Comparison of ENCODE assay signal across 31 cellular contexts in the genomic region with DNA sequence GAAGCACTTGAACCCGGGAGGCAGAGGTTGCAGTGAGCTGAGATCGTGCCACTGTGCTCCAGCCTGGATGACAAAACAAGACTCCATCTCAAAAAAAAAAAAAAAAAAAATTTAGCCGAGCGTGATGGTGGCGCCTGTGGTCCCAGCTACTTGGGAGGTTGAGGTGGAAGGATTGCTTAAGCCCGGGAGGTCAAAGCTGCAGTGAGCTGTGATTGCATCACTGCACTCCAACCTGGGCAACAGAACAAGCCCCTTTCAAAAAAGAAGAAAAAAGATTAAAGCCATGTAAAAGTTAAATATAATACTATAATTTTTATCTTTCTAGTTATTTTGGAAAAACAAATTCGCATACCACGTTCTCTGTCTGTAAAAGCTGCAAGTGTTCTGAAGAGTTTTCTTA.
"Had no signal": no experiment of that assay in that cellular context is flagged by ENCODE, and none has a peak within 500 bp of the region (broad histone marks: within the 10 kb centered on the region; RNA-seq: fewer than 3 reads in every experiment).

No MANE protein-coding gene starts in this region.

- ATAC-seq: natural killer cell; psoas muscle; right cardiac atrium; sciatic nerve; stimulated activated memory B cell treated with anti-CD40 and anti-IgM and Interleukin-4, amounts not matched to agents 10 μg/mL and 1 μg/mL and 100 μg/mL, for 72 hours; stimulated activated naive CD8-positive, alpha-beta T cell treated with anti-CD3 and anti-CD28 coated beads, Interleukin-15, amount 100 ng/mL, for 72 hours; stimulated activated naive CD8-positive, alpha-beta T cell treated with anti-CD3 and anti-CD28 coated beads, Interleukin-15, Interleukin-2, amounts not matched to agents 100 U/mL and 50 U/mL, for 24 hours; upper lobe of right lung had no signal

- H3K9me3 Mint-ChIP-seq: natural killer cell; nephron; neural progenitor cell; stimulated activated memory B cell treated with anti-CD40 and anti-IgM and Interleukin-4, amounts not matched to agents 10 μg/mL and 1 μg/mL and 100 μg/mL, for 72 hours; stimulated activated naive CD8-positive, alpha-beta T cell treated with anti-CD3 and anti-CD28 coated beads, Interleukin-15, amount 100 ng/mL, for 72 hours; type B pancreatic cell had no signal

- H3K27me3 Mint-ChIP-seq: progenitor cell of endocrine pancreas; stimulated activated memory B cell treated with anti-CD40 and anti-IgM and Interleukin-4, amounts not matched to agents 10 μg/mL and 1 μg/mL and 100 μg/mL, for 72 hours; stimulated activated naive CD8-positive, alpha-beta T cell treated with anti-CD3 and anti-CD28 coated beads, Interleukin-15, amount 100 ng/mL, for 72 hours; type B pancreatic cell had no signal

- H3K27me3 ChIP-seq: neural progenitor cell, ovary, spleen, suprapubic skin, testis, tibial artery, transverse colon, upper lobe of right lung, uterus had no signal

- H3K4me1 Mint-ChIP-seq: natural killer cell; nephron; neural progenitor cell; stimulated activated memory B cell treated with anti-CD40 and anti-IgM and Interleukin-4, amounts not matched to agents 10 μg/mL and 1 μg/mL and 100 μg/mL, for 72 hours; stimulated activated naive CD8-positive, alpha-beta T cell treated with anti-CD3 and anti-CD28 coated beads, Interleukin-15, amount 100 ng/mL, for 72 hours had no signal

- H3K4me1 ChIP-seq: neural progenitor cell, parathyroid adenoma, psoas muscle, spleen, suprapubic skin, testis, tibial artery, transverse colon, upper lobe of right lung, uterus had no signal

- H3K27ac Mint-ChIP-seq: natural killer cell; nephron; neural progenitor cell; progenitor cell of endocrine pancreas; stimulated activated memory B cell treated with anti-CD40 and anti-IgM and Interleukin-4, amounts not matched to agents 10 μg/mL and 1 μg/mL and 100 μg/mL, for 72 hours; type B pancreatic cell had no signal

- H3K27ac ChIP-seq: neural progenitor cell, ovary, parathyroid adenoma, psoas muscle, skin epidermis, spleen, suprapubic skin, testis, tibial artery, transverse colon, upper lobe of right lung, uterus had no signal

- H3K36me3 ChIP-seq: ovary, uterus had no signal

- H3K4me3 Mint-ChIP-seq: natural killer cell; nephron; neural progenitor cell; stimulated activated memory B cell treated with anti-CD40 and anti-IgM and Interleukin-4, amounts not matched to agents 10 μg/mL and 1 μg/mL and 100 μg/mL, for 72 hours; stimulated activated naive CD8-positive, alpha-beta T cell treated with anti-CD3 and anti-CD28 coated beads, Interleukin-15, amount 100 ng/mL, for 72 hours; type B pancreatic cell had no signal

- H3K9ac ChIP-seq: neural progenitor cell, parathyroid adenoma had no signal

- H3K9me3 ChIP-seq: ovary, psoas muscle, spleen, suprapubic skin, testis, tibial artery, transverse colon, upper lobe of right lung, uterus had no signal

- H3K79me2 ChIP-seq: parathyroid adenoma had no signal

- H3K36me3 Mint-ChIP-seq: natural killer cell had no signal

- H3K4me3 ChIP-seq: neural progenitor cell, ovary, psoas muscle, skin epidermis, smooth muscle cell, spleen, suprapubic skin, testis, tibial artery, transverse colon, upper lobe of right lung, uterus had no signal

- DNase-seq: natural killer cell; occipital lobe; ovary; posterior cingulate gyrus; psoas muscle; right cardiac atrium; spleen; stimulated activated CD4-positive, alpha-beta T cell treated with anti-CD3 and anti-CD28 coated beads, Interleukin-12 subunit alpha, Interleukin-12 subunit beta, amount 100 ng/mL, for 4 hours; stimulated activated CD4-positive, alpha-beta T cell treated with anti-CD3 and anti-CD28 coated beads, Interleukin-1b, Interleukin-23, amount 100 ng/mL, for 48 hours; stimulated activated CD4-positive, alpha-beta T cell treated with anti-CD3 and anti-CD28 coated beads, Interleukin-4, amount 100 ng/mL, for 1 hour; stimulated activated CD4-positive, alpha-beta T cell treated with anti-CD3 and anti-CD28 coated beads, Interleukin-4, amount 100 ng/mL, for 4 hours; stimulated activated CD8-positive, alpha-beta memory T cell treated with anti-CD3 and anti-CD28 coated beads, Interleukin-4, amount 100 ng/mL, for 48 hours; stimulated activated naive CD4-positive, alpha-beta T cell; stimulated activated naive CD8-positive, alpha-beta T cell treated with anti-CD3 and anti-CD28 coated beads, Interleukin-15, amount 100 ng/mL, for 72 hours; stimulated activated naive CD8-positive, alpha-beta T cell treated with anti-CD3 and anti-CD28 coated beads, Interleukin-15, Interleukin-2, amounts not matched to agents 100 U/mL and 50 U/mL, for 24 hours; substantia nigra; testis; tibial artery; transverse colon; upper lobe of right lung; uterus had no signal

- H3K4me2 ChIP-seq: neural progenitor cell, smooth muscle cell had no signal

- H2AFZ ChIP-seq: neural progenitor cell, parathyroid adenoma had no signal
